Comparison of ENCODE assay signal across 8 cellular contexts in genomic region chr10:78852856-78853255, GRCh38.
DNase-seq lines count a peak whose midpoint lies in the region; ATAC-seq and TF ChIP-seq lines count a peak whose summit lies in the region.

No MANE protein-coding gene starts in this region.

- H3K9me3 ChIP-seq in colonic mucosa (no peaks in the 10 kb centered on the region), esophagus muscularis mucosa (no peaks in the 10 kb centered on the region)

- TF ChIP-seq EP300 in esophagus muscularis mucosa (IDR thresholded peaks at IDR 0.05), result no peak

- H3K27me3 Mint-ChIP-seq in nephron (ENCODE audit: low read depth), result peaks cover 11% of the 10 kb centered on the region

- H3K4me1 ChIP-seq in colonic mucosa (no peaks in the 10 kb centered on the region), esophagus muscularis mucosa (peaks cover 0 to 10% (median 7%) of the 10 kb centered on the region in 4 donors)

- WGBS in esophagus muscularis mucosa, result 90% methylated on average over 2 of the region's 3 CpGs

- H3K4me3 ChIP-seq in GM12865 (ENCODE audit: low read depth, low read length) (no peak overlapping the region), NB4 (ENCODE audit: low read depth, low read length) (no peak overlapping the region), colonic mucosa (no peak overlapping the region), esophagus muscularis mucosa (no peak overlapping the region)

- H3K36me3 Mint-ChIP-seq in nephron (ENCODE audit: low read depth), result no peaks in the 10 kb centered on the region

- H3K4me1 Mint-ChIP-seq in nephron, result peaks cover 38% of the 10 kb centered on the region

- DNase-seq in GM12865 (ENCODE audit: low read depth), result peak; percentile 17
- peak; percentile 47 for DNase-seq in NB4 (ENCODE audit: low read depth)
- DNase-seq in colonic mucosa, result peak; percentile 42
- no peak for DNase-seq in esophagus muscularis mucosa (ENCODE audit: extremely low spot score)

- H3K27ac Mint-ChIP-seq in nephron, result no peak overlapping the region

- ATAC-seq in HG02610 (IDR thresholded peaks at IDR 0.05; ENCODE audit: unreplicated experiment) (no peak), HG02840 (IDR thresholded peaks at IDR 0.05; ENCODE audit: low FRiP score, unreplicated experiment) (no peak), GM19023 (IDR thresholded peaks at IDR 0.05; ENCODE audit: unreplicated experiment) (no peak)

- no peak for TF ChIP-seq POLR2A in NB4 (IDR thresholded peaks at IDR 0.05; ENCODE audit: extremely low read depth, insufficient read length)
- no peak for TF ChIP-seq POLR2A in esophagus muscularis mucosa (IDR thresholded peaks at IDR 0.05; ENCODE audit: low read depth)

- H3K9me3 Mint-ChIP-seq in nephron, result no peaks in the 10 kb centered on the region

- H3K27ac ChIP-seq in colonic mucosa (no peak overlapping the region), esophagus muscularis mucosa (replicated peaks in 1 of 4) (no peak overlapping the region)

- intact Hi-C loops in colonic mucosa (cut with DNase I) (loop anchor here (5.0 kb wide), 1 partner anchor 344 kb away; no protein-coding TSS in a partner anchor), esophagus muscularis mucosa (cut with DNase I) (no loop called here)

- TF ChIP-seq CTCF in GM12865 (IDR thresholded peaks at IDR 0.05; ENCODE audit: insufficient read depth, low read depth, low read length, missing control alignments) (peak; percentile 31), NB4 (IDR thresholded peaks at IDR 0.05; ENCODE audit: low read depth, low read length) (peak; percentile 18), colonic mucosa (IDR thresholded peaks at IDR 0.05) (peak; percentile 28), nephron (IDR thresholded peaks at IDR 0.05; ENCODE audit: unreplicated experiment in 3 of 3) (peak in 2 of 3 experiments; percentile 14 to 44), esophagus muscularis mucosa (IDR thresholded peaks at IDR 0.05) (peak in 1 of 3 experiments; percentile 22)

- H3K4me3 Mint-ChIP-seq in nephron, result no peak overlapping the region

- no peaks in the 10 kb centered on the region for H3K27me3 ChIP-seq in colonic mucosa
- no peaks in the 10 kb centered on the region for H3K27me3 ChIP-seq in esophagus muscularis mucosa

- H3K36me3 ChIP-seq in colonic mucosa (no peaks in the 10 kb centered on the region), esophagus muscularis mucosa (no peaks in the 10 kb centered on the region)

- H3K9ac ChIP-seq in colonic mucosa (ENCODE audit: low read depth in 2 of 2, low read length in 2 of 2), result no peak overlapping the region
